ENCODE assay signal across 12 cellular contexts in genomic region chr3:47228088-47228487, GRCh38. TPM values are rescaled to one million over a fixed set of nuclear protein-coding genes. Genes with fewer than 3 reads are reported as not detected.
DNase-seq lines count a peak whose midpoint lies in the region; ATAC-seq and TF ChIP-seq lines count a peak whose summit lies in the region.
"Had no signal": no experiment of that assay in that cellular context is flagged by ENCODE, and none has a peak within 500 bp of the region (broad histone marks: within the 10 kb centered on the region; RNA-seq: fewer than 3 reads in every experiment).

No MANE protein-coding gene starts in this region.

- H3K9ac ChIP-seq in OCI-LY1 (ENCODE audit: low read length) = no peak overlapping the region
- H3K9ac ChIP-seq: GM23248 had no signal

- no peak for DNase-seq in spleen
- no peak for DNase-seq in stimulated activated CD8-positive, alpha-beta memory T cell treated with anti-CD3 and anti-CD28 coated beads, Interleukin-4, amount 100 ng/mL, for 48 hours
- DNase-seq in medulla oblongata (ENCODE audit: extremely low spot score) = no peak
- DNase-seq in MG63 = no peak
- no peak for DNase-seq in NCI-H748 treated with DMSO at 0.1 percent for 48 hours (lab: John Stamatoyannopoulos, UW)
- DNase-seq: GM23248, KG1, T1000 had no signal

- peak overlapping the region; percentile 10; the same call in 1 of the 2 replicates for H3K4me2 ChIP-seq in OCI-LY1 (ENCODE audit: low read length)

- no peaks in the 10 kb centered on the region for H3K36me3 ChIP-seq in OCI-LY1 (ENCODE audit: insufficient read depth, low read length)
- H3K36me3 ChIP-seq in spleen = no peaks in the 10 kb centered on the region
- no peaks in the 10 kb centered on the region for H3K36me3 ChIP-seq in MG63

- 25 to 81% (median 50%) methylated on average over 1 of the region's 1 CpG for WGBS in spleen, 5 donors

- H3K4me1 ChIP-seq in OCI-LY1 (ENCODE audit: insufficient read depth, low read length, severe bottlenecking) (no peaks in the 10 kb centered on the region), spleen (peaks cover 13 to 47% (median 41%) of the 10 kb centered on the region in 6 donors)

- TF ChIP-seq CTCF in OCI-LY1 (IDR thresholded peaks at IDR 0.05; ENCODE audit: low read length) (no peak), spleen (IDR thresholded peaks at IDR 0.05 in 8 of 11, conservative IDR thresholded peaks at IDR 0.05 in 3 of 11) (no peak)

- no peak overlapping the region for H3K27ac ChIP-seq in OCI-LY1 (ENCODE audit: low read depth, low read length, poor library complexity, severe bottlenecking)
- peak overlapping the region in 7 of 8 donors; percentile 13 to 77 (median 64) for H3K27ac ChIP-seq in spleen
- H3K27ac ChIP-seq: GM23248 had no signal

- H3K27me3 ChIP-seq in OCI-LY1 (ENCODE audit: insufficient read depth, low read length) (no peaks in the 10 kb centered on the region), spleen (replicated peaks in 1 of 7) (no peaks in the 10 kb centered on the region), MG63 (no peaks in the 10 kb centered on the region)

- H3K4me3 ChIP-seq in OCI-LY1 (ENCODE audit: low read depth, low read length, poor library complexity, severe bottlenecking) (no peak overlapping the region), spleen (peak overlapping the region in 2 of 8 donors; percentile 19 to 40), MG63 (no peak overlapping the region)
- H3K4me3 ChIP-seq: GM23248, skin epidermis had no signal

- H3K9me3 ChIP-seq in OCI-LY1 (ENCODE audit: low read length) (no peaks in the 10 kb centered on the region), spleen (no peaks in the 10 kb centered on the region), MG63 (no peaks in the 10 kb centered on the region)

- intact Hi-C loops in spleen (cut with DNase I; ENCODE audit: low total_unique reads) = no loop called here

- no peaks in the 10 kb centered on the region for H3K79me2 ChIP-seq in OCI-LY1 (ENCODE audit: insufficient read depth, low read length)

- TF ChIP-seq POLR2A in spleen (IDR thresholded peaks at IDR 0.05) = no peak

- H4K20me1 ChIP-seq in OCI-LY1 (ENCODE audit: insufficient read depth, low read length) = no peaks in the 10 kb centered on the region

- H3F3A ChIP-seq in OCI-LY1 (ENCODE audit: insufficient read depth, low read length) = no peaks in the 10 kb centered on the region

- H3K9me2 ChIP-seq in OCI-LY1 (ENCODE audit: low read depth, low read length) = no peaks in the 10 kb centered on the region

- H2AFZ ChIP-seq in OCI-LY1 (ENCODE audit: low read length) = no peak overlapping the region
- H2AFZ ChIP-seq: GM23248 had no signal

- ATAC-seq in GM19025 (IDR thresholded peaks at IDR 0.05; ENCODE audit: low read depth, unreplicated experiment) (peak; percentile 55), HG02759 (IDR thresholded peaks at IDR 0.05; ENCODE audit: unreplicated experiment) (peak; percentile 54)

RNA-seq across cellular contexts. Expression of gene KIF9, which starts 54.5 kb away (rescaled TPM):
- 10 to 100 TPM in 2 of 7 donors, 1 to 10 TPM in 5; 3.9 to 15.8 (median 6.6) TPM for total RNA-seq in spleen
- 10 to 100 TPM in 1 of 3 donors, 1 to 10 TPM in 2; 3.8 to 12.3 (median 6.8) TPM for polyA plus RNA-seq in spleen
- total RNA-seq in MG63 (2014; rRNA removed; shearing (Covaris generic); ENCODE audit: low replicate concordance) = 0.53 and 0.74 TPM in 2 replicates

RNA-seq across cellular contexts. Expression of gene KLHL18, which starts 54.7 kb away (rescaled TPM):
- 10 to 100 TPM; 22.0 to 44.6 (median 31.3) TPM for total RNA-seq in spleen
- polyA plus RNA-seq in spleen = 10 to 100 TPM; 19.2 to 28.3 (median 26.9) TPM
- 21.0 and 30.4 TPM in 2 replicates for total RNA-seq in MG63 (2014; rRNA removed; shearing (Covaris generic); ENCODE audit: low replicate concordance)
